In the genomic region with DNA sequence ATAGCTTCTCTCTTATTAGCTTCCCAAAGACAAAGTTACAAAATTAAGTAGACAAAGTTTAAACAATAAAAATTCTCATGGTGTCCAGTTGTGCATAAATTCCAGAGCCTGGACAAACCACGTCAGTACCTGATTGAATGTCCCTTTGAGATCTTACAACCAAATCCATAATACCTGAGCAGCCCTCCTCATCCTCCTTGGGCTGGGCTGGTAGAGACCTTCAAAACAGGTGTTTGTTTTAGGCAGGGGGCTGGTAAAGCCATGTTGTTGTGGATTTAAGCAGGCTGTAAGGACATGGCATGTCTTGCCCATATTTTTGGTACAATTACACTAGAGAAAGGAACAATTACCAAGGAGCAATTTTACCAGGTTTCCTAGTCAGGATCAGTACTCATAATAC, we compare ENCODE assay signal across 16 cellular contexts. TPM values are rescaled to one million over a fixed set of nuclear protein-coding genes. Genes with fewer than 3 reads are reported as not detected.
DNase-seq lines count a peak whose midpoint lies in the region; ATAC-seq, FAIRE-seq and TF ChIP-seq lines count a peak whose summit lies in the region.
"Had no signal": no experiment of that assay in that cellular context is flagged by ENCODE, and none has a peak within 500 bp of the region (broad histone marks: within the 10 kb centered on the region; RNA-seq: fewer than 3 reads in every experiment).

No MANE protein-coding gene starts in this region.

- H3K4me1 Mint-ChIP-seq in T-helper 1 cell treated with Interleukin-12 subunit alpha and Interleukin-12 subunit beta and Interleukin-4 antibody, amounts not matched to agents 30 μg/mL and 1 μg/mL, for 36 hours (ENCODE audit: low read depth) = peaks cover 37% of the 10 kb centered on the region
- peaks cover 8% of the 10 kb centered on the region for H3K4me1 Mint-ChIP-seq in endothelial cell (ENCODE audit: unreplicated experiment)

- dilution Hi-C loops in IMR-90 (cut with HindIII; ENCODE audit: low sequenced_read_pairs, unreplicated experiment) = no loop called here

- H3K18ac ChIP-seq in IMR-90 (ENCODE audit: low read depth, low read length) = no peak overlapping the region

- TF ChIP-seq CTCF in IMR-90 (conservative IDR thresholded peaks at IDR 0.05; ENCODE audit: low read depth, low read length) (no peak), GM12878 (IDR thresholded peaks at IDR 0.05 in 2 of 3, conservative IDR thresholded peaks at IDR 0.05 in 1 of 3; ENCODE audit: control insufficient read depth in 2 of 3, extremely low read depth in 1 of 3, insufficient read depth in 1 of 3, low read depth in 3 of 3, low read length in 3 of 3) (no peak), neural cell (IDR thresholded peaks at IDR 0.05; ENCODE audit: poor library complexity, severe bottlenecking) (no peak), endothelial cell (IDR thresholded peaks at IDR 0.05; ENCODE audit: unreplicated experiment) (no peak)

- H2AK9ac ChIP-seq in IMR-90 (replicated peaks; ENCODE audit: low read depth, low read length, poor library complexity) = no peak overlapping the region

- H2BK120ac ChIP-seq in IMR-90 (ENCODE audit: low read depth, low read length) = no peak overlapping the region

- no peak for TF ChIP-seq POLR2A in IMR-90 (IDR thresholded peaks at IDR 0.05; ENCODE audit: low read depth, low read length)
- TF ChIP-seq POLR2A in GM12878 (IDR thresholded peaks at IDR 0.05; ENCODE audit: low read depth, low read length) = no peak

- no peak overlapping the region for H3K14ac ChIP-seq in IMR-90 (replicated peaks; ENCODE audit: low read depth, low read length)

- H3K23ac ChIP-seq in IMR-90 (ENCODE audit: low read depth, low read length) = peak overlapping the region; percentile 75

- no peak overlapping the region for H2BK5ac ChIP-seq in IMR-90 (ENCODE audit: low read depth, low read length, poor library complexity, severe bottlenecking)

- SMC1A ChIA-PET in GM12878 (lab: Charles Lee; ENCODE audit: uncharacterized antibody, unreplicated experiment) = interaction anchor here (0.9 to 3.1 kb wide), 5 partner anchors 14 to 170 kb away, joined by 3 to 32 read pairs (median 4); no protein-coding TSS in a partner anchor

- no peak overlapping the region for H2AK5ac ChIP-seq in IMR-90 (ENCODE audit: low read depth, low read length)

- H3K9me1 ChIP-seq in IMR-90 (ENCODE audit: insufficient read depth, low read length) = 0 out of 2 replicates have a peak, but pooled peaks cover 6% of the 10 kb centered on the region

- H3K79me1 ChIP-seq in IMR-90 (ENCODE audit: low read depth in 1 of 2, low read length in 2 of 2) = peaks cover 17 to 42% of the 10 kb centered on the region in 2 experiments

- BruUV-seq in IMR-90 (replicated peaks; lab: Mats Ljungman, UMichigan) = no TSS peak
- no TSS peak for BruUV-seq in GM12878 (replicated peaks; lab: Mats Ljungman, UMichigan)

- H3K56ac ChIP-seq in IMR-90 (ENCODE audit: extremely low read depth, insufficient read depth, low read length) = no peak overlapping the region

- peaks cover 4% of the 10 kb centered on the region for H3K4me1 ChIP-seq in IMR-90 (ENCODE audit: control insufficient read depth, insufficient read depth, low read length)
- no peaks in the 10 kb centered on the region for H3K4me1 ChIP-seq in GM12878 (ENCODE audit: control insufficient read depth, insufficient read depth, low read length)

- H4K8ac ChIP-seq in IMR-90 (ENCODE audit: low read depth in 2 of 2, low read length in 2 of 2) = no peak overlapping the region; a peak in 1 of 4 replicates

- WGBS in IMR-90 (ENCODE audit: extremely low coverage in 2 of 2, insufficient read length in 1 of 2), 2 experiments = no CpG with 5 or more reads among the region's 1 CpG
- 94% methylated on average over 1 of the region's 1 CpG for WGBS in GM12878 (ENCODE audit: insufficient coverage, insufficient replicate concordance, low lambda C conversion rate, missing lambda C conversion rate)

- TF ChIP-seq RAD21 in IMR-90 (IDR thresholded peaks at IDR 0.05; ENCODE audit: low read length) = no peak
- no peak for TF ChIP-seq RAD21 in GM12878 (IDR thresholded peaks at IDR 0.05; ENCODE audit: insufficient read depth, low read depth, low read length)
- no peak for TF ChIP-seq RAD21 in neural cell (conservative IDR thresholded peaks at IDR 0.05)

- no peak overlapping the region for H3K4me3 ChIP-seq in IMR-90 (ENCODE audit: insufficient read depth, low read depth, low read length)
- peak overlapping the region; percentile 79 for H3K4me3 ChIP-seq in GM12878
- H3K4me3 ChIP-seq in neural cell (ENCODE audit: low read length) = peak overlapping the region; percentile 90

- H4K20me1 ChIP-seq in IMR-90 (ENCODE audit: insufficient read depth, low read length) = no peaks in the 10 kb centered on the region
- H4K20me1 ChIP-seq in GM12878 (ENCODE audit: control insufficient read depth, insufficient read depth) = no peaks in the 10 kb centered on the region
- H4K20me1 ChIP-seq in neural cell (ENCODE audit: insufficient read depth) = no peaks in the 10 kb centered on the region

- peaks cover 60% of the 10 kb centered on the region for H3K79me2 ChIP-seq in GM12878 (ENCODE audit: control insufficient read depth, insufficient read depth, low read length)
- peaks cover 3% of the 10 kb centered on the region for H3K79me2 ChIP-seq in neural cell (replicated peaks; ENCODE audit: insufficient read depth, low read length)

- TF ChIP-seq EP300 in GM12878 (IDR thresholded peaks at IDR 0.05; ENCODE audit: borderline replicate concordance in 1 of 2, control insufficient read depth in 1 of 2, low read depth in 2 of 2, low read length in 2 of 2) = no peak
- no peak for TF ChIP-seq EP300 in neural cell (conservative IDR thresholded peaks at IDR 0.05; ENCODE audit: poor library complexity, severe bottlenecking)

- H3K27ac ChIP-seq in IMR-90 (ENCODE audit: insufficient read depth, low read length) (no peak overlapping the region), GM12878 (ENCODE audit: control insufficient read depth, insufficient read depth) (no peak overlapping the region), neural cell (ENCODE audit: low read length) (no peak overlapping the region)
- H3K27ac ChIP-seq: 22Rv1, WERI-Rb-1 had no signal

- H3K27ac Mint-ChIP-seq in T-helper 1 cell treated with Interleukin-12 subunit alpha and Interleukin-12 subunit beta and Interleukin-4 antibody, amounts not matched to agents 30 μg/mL and 1 μg/mL, for 36 hours = peak overlapping the region; percentile 13
- H3K27ac Mint-ChIP-seq in endothelial cell (ENCODE audit: unreplicated experiment) = no peak overlapping the region

- in situ Hi-C loops in IMR-90 (cut with MboI; ENCODE audit: low sequenced_read_pairs) (no loop called here), GM12878 (cut with MboI) (no loop called here)

- H3K36me3 Mint-ChIP-seq in T-helper 1 cell treated with Interleukin-12 subunit alpha and Interleukin-12 subunit beta and Interleukin-4 antibody, amounts not matched to agents 30 μg/mL and 1 μg/mL, for 36 hours (ENCODE audit: low read depth) = peaks cover 50% of the 10 kb centered on the region
- H3K36me3 Mint-ChIP-seq in endothelial cell (ENCODE audit: low read depth, unreplicated experiment) = peaks cover 5% of the 10 kb centered on the region

- no peak overlapping the region for H4K91ac ChIP-seq in IMR-90 (ENCODE audit: insufficient read depth, low read depth, low read length)

- H3K9ac ChIP-seq in IMR-90 (ENCODE audit: low read depth, low read length) (no peak overlapping the region), GM12878 (ENCODE audit: control insufficient read depth, insufficient read depth, low read length) (0 out of 2 replicates have a peak overlapping the region, but pooled peaks have one; percentile 33), neural cell (ENCODE audit: low read length) (no peak overlapping the region)
- H3K9ac ChIP-seq: SK-N-SH had no signal

- no peak overlapping the region for H4K5ac ChIP-seq in IMR-90 (ENCODE audit: low read depth, low read length)

- intact Hi-C loops in IMR-90 (cut with micrococcal nuclease) (no loop called here), GM12878 (cut with micrococcal nuclease; ENCODE audit: unreplicated experiment) (loop anchor here (5.0 to 10.0 kb wide), 2 partner anchors 226 to 532 kb away; a partner anchor contains a TSS)

- H3K36me3 ChIP-seq in IMR-90 (ENCODE audit: control insufficient read depth, insufficient read depth, low read length) (peaks cover 4% of the 10 kb centered on the region), GM12878 (ENCODE audit: control insufficient read depth in 2 of 2, insufficient read depth in 2 of 2, low read length in 1 of 2) (peaks cover 0 to 20% of the 10 kb centered on the region in 2 experiments), neural cell (ENCODE audit: insufficient read depth, low read length) (no peaks in the 10 kb centered on the region)

- DNase-seq in T-helper 1 cell (no peak), IMR-90 (no peak), GM12878 (ENCODE audit: low read depth, low spot score) (no peak), SIG-M5 treated with dmso at 0.1 percent for 504 hours (lab: John Stamatoyannopoulos, UW; ENCODE audit: unreplicated experiment) (no peak), Kasumi-1 (lab: John Stamatoyannopoulos, UW) (no peak), endothelial cell (ENCODE audit: low spot score) (no peak)
- DNase-seq: HCEC 1CT, left cardiac atrium, NCI-H2227 treated with DMSO at 0.1 percent for 48 hours, SK-N-SH, WERI-Rb-1 had no signal

- POLR2A ChIA-PET in IMR-90 (lab: Charles Lee; ENCODE audit: unreplicated experiment) = no interaction called here
- POLR2A ChIA-PET in GM12878 (lab: Charles Lee) = no interaction called here

- no peaks in the 10 kb centered on the region for H3K27me3 Mint-ChIP-seq in T-helper 1 cell treated with Interleukin-12 subunit alpha and Interleukin-12 subunit beta and Interleukin-4 antibody, amounts not matched to agents 30 μg/mL and 1 μg/mL, for 36 hours (ENCODE audit: low read depth)
- peaks cover 11% of the 10 kb centered on the region for H3K27me3 Mint-ChIP-seq in endothelial cell (ENCODE audit: unreplicated experiment)

- H3K4ac ChIP-seq in IMR-90 (ENCODE audit: low read depth, low read length) = peak overlapping the region; percentile 9; the same call in 1 of the 2 replicates

- no peaks in the 10 kb centered on the region for H3F3A ChIP-seq in neural cell (ENCODE audit: insufficient read depth, low read length, poor library complexity, severe bottlenecking)

- RAD21 ChIA-PET in GM12878 (lab: Charles Lee; ENCODE audit: unreplicated experiment) = interaction anchor here (0.5 to 2.0 kb wide), 2 partner anchors 120 to 285 kb away, joined by 4 to 6 read pairs; a partner anchor contains a TSS

- H3K4me2 ChIP-seq in IMR-90 (ENCODE audit: low read depth, low read length) = no peak overlapping the region
- H3K4me2 ChIP-seq in GM12878 (ENCODE audit: control insufficient read depth, insufficient read depth) = peak overlapping the region; percentile 86
- no peak overlapping the region for H3K4me2 ChIP-seq in neural cell (ENCODE audit: low read length)

- FAIRE-seq in GM12878 (lab: Jason Lieb, UNC) = no peak

- H3K9me3 ChIP-seq in IMR-90 (ENCODE audit: control insufficient read depth, insufficient read depth, low read length) (no peaks in the 10 kb centered on the region), GM12878 (replicated peaks; ENCODE audit: control insufficient read depth, insufficient read depth, low read length) (peaks cover 3% of the 10 kb centered on the region; the same call in 2 of the 3 replicates), neural cell (ENCODE audit: low read length) (no peaks in the 10 kb centered on the region)
- H3K9me3 ChIP-seq: SK-N-SH, suprapubic skin had no signal

- ATAC-seq in IMR-90 (ENCODE audit: low read depth) = no peak
- no peak for ATAC-seq in GM12878
- ATAC-seq: left cardiac atrium had no signal

- no peak overlapping the region for H2BK20ac ChIP-seq in IMR-90 (ENCODE audit: low read depth, low read length)

- H2AFZ ChIP-seq in IMR-90 (replicated peaks; ENCODE audit: low read length, poor library complexity) (no peak overlapping the region), GM12878 (ENCODE audit: control insufficient read depth, low read depth, low read length) (no peak overlapping the region), neural cell (ENCODE audit: low read depth, low read length) (no peak overlapping the region)

- no peaks in the 10 kb centered on the region for H3K27me3 ChIP-seq in IMR-90 (ENCODE audit: control insufficient read depth, insufficient read depth, low read length)
- H3K27me3 ChIP-seq in GM12878 (replicated peaks in 1 of 2; ENCODE audit: control insufficient read depth in 2 of 2, insufficient read depth in 2 of 2, low read length in 1 of 2) = no peaks in the 10 kb centered on the region
- no peaks in the 10 kb centered on the region for H3K27me3 ChIP-seq in neural cell (ENCODE audit: insufficient read depth, low read depth, low read length)
- H3K27me3 ChIP-seq: suprapubic skin had no signal

- CTCF ChIA-PET in IMR-90 (lab: Yijun Ruan, JAX) (interaction anchor here (0.6 to 0.7 kb wide), 2 partner anchors 124 to 529 kb away, joined by 4 read pairs; no protein-coding TSS in a partner anchor), GM12878 (lab: Yijun Ruan, JAX) (interaction anchor here (1.1 to 1.4 kb wide), 6 partner anchors 20 to 178 kb away, joined by 3 to 7 read pairs (median 3); no protein-coding TSS in a partner anchor)

- H3K4me3 Mint-ChIP-seq in T-helper 1 cell treated with Interleukin-12 subunit alpha and Interleukin-12 subunit beta and Interleukin-4 antibody, amounts not matched to agents 30 μg/mL and 1 μg/mL, for 36 hours = peak overlapping the region; percentile 92
- H3K4me3 Mint-ChIP-seq in endothelial cell (ENCODE audit: unreplicated experiment) = no peak overlapping the region

- H3K9me2 ChIP-seq in neural cell (ENCODE audit: insufficient read depth, low read length) = no peaks in the 10 kb centered on the region
- H3K9me2 ChIP-seq: SK-N-SH had no signal

- peaks cover 5% of the 10 kb centered on the region for H3K9me3 Mint-ChIP-seq in T-helper 1 cell treated with Interleukin-12 subunit alpha and Interleukin-12 subunit beta and Interleukin-4 antibody, amounts not matched to agents 30 μg/mL and 1 μg/mL, for 36 hours
- no peaks in the 10 kb centered on the region for H3K9me3 Mint-ChIP-seq in endothelial cell (ENCODE audit: unreplicated experiment)

- 0 out of 3 replicates have a peak overlapping the region, but pooled peaks have one; percentile 5 for H2BK15ac ChIP-seq in IMR-90 (ENCODE audit: low read depth, low read length)

RNA-seq across cellular contexts. Expression of a gene that starts 2.1 kb away (rescaled TPM):
- total RNA-seq in IMR-90 (2012; rRNA removed) = 18.1 and 21.7 TPM in 2 replicates
- 3.9 and 5.2 TPM in 2 replicates for polyA plus RNA-seq in IMR-90 (2012; rRNA removed)
- 1.2 and 1.7 TPM in 2 replicates for polyA plus RNA-seq in IMR-90 (2012; cell fraction: cytosol; rRNA removed)
- polyA plus RNA-seq in IMR-90 (2012; cell fraction: nucleus; rRNA removed; ENCODE audit: low replicate concordance) = 0.24 and 1.7 TPM in 2 replicates
- 21.6 and 21.7 TPM in 2 replicates for total RNA-seq in GM12878 (2013; cell fraction: nucleolus; rRNA removed)
- total RNA-seq in GM12878 (2014; rRNA removed) = 12.1 and 16.4 TPM in 2 replicates
- 15.4 and 17.2 TPM in 2 replicates for total RNA-seq in GM12878 (2014; rRNA removed; fragmentation: Illumina TruSeq; extraction: Trizol)
- total RNA-seq in GM12878 (2021) = 11.0 and 12.5 TPM in 2 replicates
- polyA plus RNA-seq in GM12878 (2011; ENCODE audit: low read depth) = 3.0 TPM
- 17.0 and 27.6 TPM in 2 replicates for polyA plus RNA-seq in GM12878 (2011; rRNA removed)
- polyA plus RNA-seq in GM12878 (2011; cell fraction: cytosol; rRNA removed) = 6.0 and 6.9 TPM in 2 replicates
- 6.8 and 8.1 TPM in 2 replicates for polyA plus RNA-seq in GM12878 (2011; cell fraction: nucleus; rRNA removed)
- polyA plus RNA-seq in GM12878 (2012) = 5.0 and 7.4 TPM in 2 replicates
- polyA plus RNA-seq in GM12878 (2014; fragmentation: Illumina TruSeq; extraction: Trizol) = 11.4 and 14.7 TPM in 2 replicates
- 1 to 10 TPM; 5.9 to 8.3 TPM for polyA plus RNA-seq in GM12878 (2014; fragmentation: Nextera tagmentation; extraction: Ambion mirVana)
- polyA plus RNA-seq in GM12878 (2014; rRNA removed) = 6.6 and 8.6 TPM in 2 replicates
- 1 to 10 TPM; 8.6 to 9.9 TPM for polyA plus RNA-seq in GM12878 (2016; fragmentation: Nextera tagmentation; extraction: Ambion mirVana)
- 13.3 and 18.4 TPM in 2 replicates for polyA minus RNA-seq in GM12878 (2011; rRNA and poly(A)+ RNA removed)
- polyA minus RNA-seq in GM12878 (2011; cell fraction: cytosol; rRNA and poly(A)+ RNA removed) = 7.8 and 9.4 TPM in 2 replicates
- 14.4 and 16.4 TPM in 2 replicates for polyA minus RNA-seq in GM12878 (2011; cell fraction: nucleus; rRNA and poly(A)+ RNA removed)
- 14.9 and 16.3 TPM in 2 replicates for polyA plus RNA-seq in neural cell
- 48.5 and 49.3 TPM in 2 replicates for polyA minus RNA-seq in neural cell
- 8.2 TPM for total RNA-seq in endothelial cell (ENCODE audit: unreplicated experiment)

RNA-seq across cellular contexts. Expression of a gene that starts 24.0 kb away (rescaled TPM):
- total RNA-seq in IMR-90 (2012; rRNA removed) (6.8 and 7.5 TPM in 2 replicates), GM12878 (2014; rRNA removed) (19.7 and 29.8 TPM in 2 replicates), GM12878 (2014; rRNA removed; fragmentation: Illumina TruSeq; extraction: Trizol) (32.0 and 39.2 TPM in 2 replicates), GM12878 (2021) (18.8 and 22.5 TPM in 2 replicates), endothelial cell (ENCODE audit: unreplicated experiment) (2.0 TPM)
- polyA plus RNA-seq in IMR-90 (2012; rRNA removed) (4.5 and 6.1 TPM in 2 replicates), GM12878 (2011; rRNA removed) (23.4 and 36.6 TPM in 2 replicates), GM12878 (2014; fragmentation: Illumina TruSeq; extraction: Trizol) (31.5 and 44.4 TPM in 2 replicates), GM12878 (2014; fragmentation: Nextera tagmentation; extraction: Ambion mirVana) (10 to 100 TPM; 28.9 to 37.2 TPM), GM12878 (2014; rRNA removed) (17.5 and 21.3 TPM in 2 replicates), GM12878 (2016; fragmentation: Nextera tagmentation; extraction: Ambion mirVana) (10 to 100 TPM; 13.9 to 16.1 TPM), neural cell (0.20 TPM in 1 of 2 replicates, not detected in the other)
- 1.2 and 2.8 TPM in 2 replicates for polyA plus RNA-seq in IMR-90 (2012; cell fraction: cytosol; rRNA removed)
- polyA plus RNA-seq in IMR-90 (2012; cell fraction: nucleus; rRNA removed; ENCODE audit: low replicate concordance) = 0.23 and 3.1 TPM in 2 replicates
- total RNA-seq in GM12878 (2013; cell fraction: nucleolus; rRNA removed) = 2.5 and 3.2 TPM in 2 replicates
- 18.2 TPM for polyA plus RNA-seq in GM12878 (2011; ENCODE audit: low read depth)
- 6.9 and 8.8 TPM in 2 replicates for polyA plus RNA-seq in GM12878 (2011; cell fraction: cytosol; rRNA removed)
- polyA plus RNA-seq in GM12878 (2011; cell fraction: nucleus; rRNA removed) = 9.0 and 10.0 TPM in 2 replicates
- polyA plus RNA-seq in GM12878 (2012) = 16.1 and 18.3 TPM in 2 replicates
- polyA minus RNA-seq in GM12878 (2011; rRNA and poly(A)+ RNA removed) = 6.9 and 8.9 TPM in 2 replicates
- 3.3 and 4.0 TPM in 2 replicates for polyA minus RNA-seq in GM12878 (2011; cell fraction: cytosol; rRNA and poly(A)+ RNA removed)
- polyA minus RNA-seq in GM12878 (2011; cell fraction: nucleus; rRNA and poly(A)+ RNA removed) = 2.1 and 3.2 TPM in 2 replicates
- polyA minus RNA-seq in neural cell = not detected in 2 replicates

RNA-seq across cellular contexts. Expression of a gene that starts 38.6 kb away (rescaled TPM):
- total RNA-seq in IMR-90 (2012; rRNA removed) (not detected in 2 replicates), GM12878 (2014; rRNA removed) (not detected in 2 replicates), GM12878 (2014; rRNA removed; fragmentation: Illumina TruSeq; extraction: Trizol) (not detected in 2 replicates), GM12878 (2021) (not detected in 2 replicates), endothelial cell (ENCODE audit: unreplicated experiment) (not detected)
- polyA plus RNA-seq in IMR-90 (2012; rRNA removed) (not detected in 2 replicates), GM12878 (2011; rRNA removed) (not detected in 2 replicates), GM12878 (2014; fragmentation: Illumina TruSeq; extraction: Trizol) (0.17 TPM in 1 of 2 replicates, not detected in the other), GM12878 (2014; fragmentation: Nextera tagmentation; extraction: Ambion mirVana) (under 1 TPM in 1 of 2 experiments, not detected in 1; 0.04 TPM), GM12878 (2014; rRNA removed) (not detected in 2 replicates), GM12878 (2016; fragmentation: Nextera tagmentation; extraction: Ambion mirVana) (not detected), neural cell (not detected in 2 replicates)
- polyA plus RNA-seq in IMR-90 (2012; cell fraction: cytosol; rRNA removed) = not detected in 2 replicates
- not detected in 2 replicates for polyA plus RNA-seq in IMR-90 (2012; cell fraction: nucleus; rRNA removed; ENCODE audit: low replicate concordance)
- total RNA-seq in GM12878 (2013; cell fraction: nucleolus; rRNA removed) = not detected in 2 replicates
- polyA plus RNA-seq in GM12878 (2011; ENCODE audit: low read depth) = not detected
- polyA plus RNA-seq in GM12878 (2011; cell fraction: cytosol; rRNA removed) = not detected in 2 replicates
- not detected in 2 replicates for polyA plus RNA-seq in GM12878 (2011; cell fraction: nucleus; rRNA removed)
- not detected in 2 replicates for polyA plus RNA-seq in GM12878 (2012)
- 0.15 TPM in 1 of 2 replicates, not detected in the other for polyA minus RNA-seq in GM12878 (2011; rRNA and poly(A)+ RNA removed)
- polyA minus RNA-seq in GM12878 (2011; cell fraction: cytosol; rRNA and poly(A)+ RNA removed) = not detected in 2 replicates
- polyA minus RNA-seq in GM12878 (2011; cell fraction: nucleus; rRNA and poly(A)+ RNA removed) = not detected in 2 replicates
- polyA minus RNA-seq in neural cell = not detected in 2 replicates
- total RNA-seq: glomerular endothelial cell, left cardiac atrium, suprapubic skin had no signal
